20 cellular contexts compared by ENCODE assay signal in the genomic region with DNA sequence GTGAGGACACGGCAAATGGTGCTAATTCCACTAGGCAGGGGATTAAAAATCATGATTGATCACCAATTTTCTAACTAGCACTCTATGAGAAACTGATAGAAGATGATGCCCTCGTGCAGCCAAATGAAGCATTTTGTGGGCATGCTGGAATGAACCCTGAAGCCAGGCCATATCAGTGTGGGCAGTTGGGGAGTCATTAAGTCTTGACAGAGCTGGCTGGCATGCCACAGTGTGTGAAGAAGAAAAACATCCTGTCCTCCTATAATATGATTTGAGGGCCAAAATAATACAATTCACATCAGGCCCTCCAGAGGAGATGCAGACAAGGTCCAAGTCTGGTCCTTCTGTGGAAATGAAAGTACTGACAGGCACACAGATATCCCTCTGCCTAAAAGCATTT.
DNase-seq lines count a peak whose midpoint lies in the region; ATAC-seq and TF ChIP-seq lines count a peak whose summit lies in the region.
"Had no signal": no experiment of that assay in that cellular context is flagged by ENCODE, and none has a peak within 500 bp of the region (broad histone marks: within the 10 kb centered on the region; RNA-seq: fewer than 3 reads in every experiment).

No MANE protein-coding gene starts in this region.

- CTCF ChIA-PET in MCF 10A (lab: Yijun Ruan, JAX) (no interaction called here), WTC11 (lab: Charles Lee) (no interaction called here)
- CTCF ChIA-PET in activated CD4-positive, alpha-beta memory T cell treated with anti-CD3 and anti-CD28 coated beads, Interleukin-2, amount 10 ng/mL, durations not matched to agents 7 days and 5 days (lab: Charles Lee), result no interaction called here

- intact Hi-C loops in MCF 10A (cut with micrococcal nuclease), result no loop called here
- intact Hi-C loops in breast epithelium (cut with DNase I; ENCODE audit: low total_unique reads), result no loop called here

- DNase-seq in MCF 10A (ENCODE audit: unreplicated experiment) (no peak), breast epithelium (ENCODE audit: low spot score in 2 of 2) (no peak), WTC11 (ENCODE audit: low spot score) (no peak), myocyte (ENCODE audit: low read depth) (peak; percentile 65), NCI-H748 treated with DMSO at 0.1 percent for 48 hours (lab: John Stamatoyannopoulos, UW) (no peak), NCI-H2107 (lab: John Stamatoyannopoulos, UW) (no peak)
- no peak for DNase-seq in activated CD4-positive, alpha-beta memory T cell treated with anti-CD3 and anti-CD28 coated beads, Interleukin-2, amount 10 ng/mL, durations not matched to agents 7 days and 5 days
- DNase-seq: Calu3; CD8-positive, alpha-beta memory T cell; DMS153; GDM1; MV-4-11; NCI-H1694; NCI-H2081; SIG-M5; T-cell had no signal

- H3K4me1 ChIP-seq in breast epithelium, result no peaks in the 10 kb centered on the region

- POLR2A ChIA-PET in MCF 10A (lab: Yijun Ruan, JAX) (no interaction called here), WTC11 (lab: Charles Lee) (no interaction called here)
- POLR2A ChIA-PET in activated CD4-positive, alpha-beta memory T cell treated with anti-CD3 and anti-CD28 coated beads, Interleukin-2, amount 10 ng/mL, durations not matched to agents 7 days and 5 days (lab: Charles Lee), result no interaction called here

- H3K9me3 ChIP-seq in breast epithelium, result no peaks in the 10 kb centered on the region

- H3K36me3 Mint-ChIP-seq in MCF 10A (ENCODE audit: insufficient read depth, unreplicated experiment), result peaks cover 53% of the 10 kb centered on the region
- H3K36me3 Mint-ChIP-seq in WTC11, result no peaks in the 10 kb centered on the region
- H3K36me3 Mint-ChIP-seq in activated CD4-positive, alpha-beta memory T cell treated with anti-CD3 and anti-CD28 coated beads, Interleukin-2, amount 10 ng/mL, durations not matched to agents 7 days and 5 days (ENCODE audit: low read depth), result no peaks in the 10 kb centered on the region
- H3K36me3 Mint-ChIP-seq: CD8-positive, alpha-beta memory T cell; T-cell had no signal

- H3K4me3 Mint-ChIP-seq in MCF 10A (ENCODE audit: unreplicated experiment), result no peak overlapping the region
- no peak overlapping the region for H3K4me3 Mint-ChIP-seq in WTC11
- no peak overlapping the region for H3K4me3 Mint-ChIP-seq in activated CD4-positive, alpha-beta memory T cell treated with anti-CD3 and anti-CD28 coated beads, Interleukin-2, amount 10 ng/mL, durations not matched to agents 7 days and 5 days
- H3K4me3 Mint-ChIP-seq: CD8-positive, alpha-beta memory T cell; T-cell had no signal

- H3K27me3 Mint-ChIP-seq in MCF 10A (ENCODE audit: insufficient read depth, unreplicated experiment) (no peaks in the 10 kb centered on the region), WTC11 (ENCODE audit: low read depth) (no peaks in the 10 kb centered on the region)
- peaks cover 4% of the 10 kb centered on the region for H3K27me3 Mint-ChIP-seq in activated CD4-positive, alpha-beta memory T cell treated with anti-CD3 and anti-CD28 coated beads, Interleukin-2, amount 10 ng/mL, durations not matched to agents 7 days and 5 days

- H3K9me3 Mint-ChIP-seq in MCF 10A (ENCODE audit: unreplicated experiment) (no peaks in the 10 kb centered on the region), WTC11 (peaks cover 6% of the 10 kb centered on the region; the same call in 1 of the 2 replicates)
- H3K9me3 Mint-ChIP-seq in activated CD4-positive, alpha-beta memory T cell treated with anti-CD3 and anti-CD28 coated beads, Interleukin-2, amount 10 ng/mL, durations not matched to agents 7 days and 5 days, result no peaks in the 10 kb centered on the region
- H3K9me3 Mint-ChIP-seq: T-cell had no signal

- no peak overlapping the region for H3K27ac ChIP-seq in breast epithelium
- H3K27ac ChIP-seq: C4-2B, RWPE1 had no signal

- no peak for TF ChIP-seq POLR2A in breast epithelium (IDR thresholded peaks at IDR 0.05)

- no peak overlapping the region for H3K4me3 ChIP-seq in breast epithelium

- TF ChIP-seq CTCF in MCF 10A (IDR thresholded peaks at IDR 0.05; ENCODE audit: unreplicated experiment), result no peak
- TF ChIP-seq CTCF in breast epithelium (IDR thresholded peaks at IDR 0.05), result no peak
- no peak for TF ChIP-seq CTCF in WTC11 (IDR thresholded peaks at IDR 0.05)

- no TSS peak for BruUV-seq in MCF 10A (replicated peaks; lab: Mats Ljungman, UMichigan)

- ATAC-seq in WTC11 (no peak), GM21529 (IDR thresholded peaks at IDR 0.05; ENCODE audit: unreplicated experiment) (no peak)
- ATAC-seq: HCT116, T-cell had no signal

- peak overlapping the region; percentile 19 for H3K27ac Mint-ChIP-seq in MCF 10A (ENCODE audit: low read depth, unreplicated experiment)
- H3K27ac Mint-ChIP-seq in WTC11, result peak overlapping the region; percentile 27; the same call in 1 of the 2 replicates
- no peak overlapping the region for H3K27ac Mint-ChIP-seq in activated CD4-positive, alpha-beta memory T cell treated with anti-CD3 and anti-CD28 coated beads, Interleukin-2, amount 10 ng/mL, durations not matched to agents 7 days and 5 days
- H3K27ac Mint-ChIP-seq: T-cell had no signal

- H3K36me3 ChIP-seq in breast epithelium, result no peaks in the 10 kb centered on the region

- H3K4me1 Mint-ChIP-seq in MCF 10A (ENCODE audit: insufficient read depth, unreplicated experiment), result peaks cover 38% of the 10 kb centered on the region
- H3K4me1 Mint-ChIP-seq in WTC11, result peaks cover 19% of the 10 kb centered on the region
- H3K4me1 Mint-ChIP-seq in activated CD4-positive, alpha-beta memory T cell treated with anti-CD3 and anti-CD28 coated beads, Interleukin-2, amount 10 ng/mL, durations not matched to agents 7 days and 5 days, result no peaks in the 10 kb centered on the region
- H3K4me1 Mint-ChIP-seq: CD8-positive, alpha-beta memory T cell; T-cell had no signal

- no peaks in the 10 kb centered on the region for H3K27me3 ChIP-seq in breast epithelium

TF ChIP-seq in WTC11, 78 proteins besides CTCF, POLR2A, EP300 and RAD21:
- TF ChIP-seq GRHL2 (CRISPR knock-in tag; IDR thresholded peaks at IDR 0.05; ENCODE audit: insufficient replicate concordance, severe bottlenecking) (no peak), JUN (CRISPR knock-in tag; IDR thresholded peaks at IDR 0.05) (no peak)
